ENCODE assay signal across 15 cellular contexts in genomic region chr2:224098473-224098872, GRCh38.
"Had no signal": no experiment of that assay in that cellular context is flagged by ENCODE, and none has a peak within 500 bp of the region (broad histone marks: within the 10 kb centered on the region; RNA-seq: fewer than 3 reads in every experiment).

No MANE protein-coding gene starts in this region.

- H3K4me1 ChIP-seq: breast epithelium, parathyroid adenoma, transverse colon had no signal

- H3K27ac ChIP-seq: parathyroid adenoma, transverse colon, VCaP had no signal

- H3K27me3 ChIP-seq: breast epithelium, transverse colon had no signal

- H3K9ac ChIP-seq: parathyroid adenoma had no signal

- H3K9me3 ChIP-seq: breast epithelium, transverse colon had no signal

- H3K9me3 Mint-ChIP-seq: activated CD8-positive, alpha-beta T cell treated with anti-CD3 and anti-CD28 coated beads for 36 hours; activated naive CD8-positive, alpha-beta T cell treated with anti-CD3 and anti-CD28 coated beads for 36 hours; activated T-cell treated with anti-CD3 and anti-CD28 coated beads, Interleukin-2, amount 50 U/mL, for 72 hours; stimulated activated effector memory CD8-positive, alpha-beta T cell treated with anti-CD3 and anti-CD28 coated beads, Interleukin-12 subunit alpha, Interleukin-12 subunit beta, amount 100 ng/mL, for 72 hours had no signal

- H3K4me3 Mint-ChIP-seq: activated CD8-positive, alpha-beta T cell treated with anti-CD3 and anti-CD28 coated beads for 36 hours; activated naive CD8-positive, alpha-beta T cell treated with anti-CD3 and anti-CD28 coated beads for 36 hours; activated T-cell treated with anti-CD3 and anti-CD28 coated beads, Interleukin-2, amount 50 U/mL, for 72 hours; neural crest cell; stimulated activated effector memory CD8-positive, alpha-beta T cell treated with anti-CD3 and anti-CD28 coated beads, Interleukin-12 subunit alpha, Interleukin-12 subunit beta, amount 100 ng/mL, for 72 hours had no signal

- H2AFZ ChIP-seq: parathyroid adenoma had no signal

- DNase-seq: activated CD8-positive, alpha-beta memory T cell treated with anti-CD3 and anti-CD28 coated beads, Interleukin-2, amount 50 U/mL, for 4 hours; activated CD8-positive, alpha-beta T cell treated with anti-CD3 and anti-CD28 coated beads for 36 hours; activated gamma-delta T cell treated with Interleukin-2 at 50 U/mL for 16 hours; activated naive CD8-positive, alpha-beta T cell treated with anti-CD3 and anti-CD28 coated beads for 36 hours; activated T-cell treated with anti-CD3 and anti-CD28 coated beads, Interleukin-2, amount 50 U/mL, for 72 hours; anterior cingulate cortex; effector CD4-positive, alpha-beta T cell; small intestine; T1000; transverse colon had no signal

- H3K4me1 Mint-ChIP-seq: activated naive CD8-positive, alpha-beta T cell treated with anti-CD3 and anti-CD28 coated beads for 36 hours; neural crest cell; stimulated activated effector memory CD8-positive, alpha-beta T cell treated with anti-CD3 and anti-CD28 coated beads, Interleukin-12 subunit alpha, Interleukin-12 subunit beta, amount 100 ng/mL, for 72 hours had no signal

- ATAC-seq: activated CD8-positive, alpha-beta T cell treated with anti-CD3 and anti-CD28 coated beads for 36 hours; activated T-cell treated with anti-CD3 and anti-CD28 coated beads, Interleukin-2, amount 50 U/mL, for 72 hours; stimulated activated effector memory CD8-positive, alpha-beta T cell treated with anti-CD3 and anti-CD28 coated beads, Interleukin-12 subunit alpha, Interleukin-12 subunit beta, amount 100 ng/mL, for 72 hours had no signal

- H3K36me3 Mint-ChIP-seq: activated naive CD8-positive, alpha-beta T cell treated with anti-CD3 and anti-CD28 coated beads for 36 hours; stimulated activated effector memory CD8-positive, alpha-beta T cell treated with anti-CD3 and anti-CD28 coated beads, Interleukin-12 subunit alpha, Interleukin-12 subunit beta, amount 100 ng/mL, for 72 hours had no signal

- H3K36me3 ChIP-seq: breast epithelium, transverse colon had no signal

- H3K27ac Mint-ChIP-seq: activated CD8-positive, alpha-beta T cell treated with anti-CD3 and anti-CD28 coated beads for 36 hours; activated naive CD8-positive, alpha-beta T cell treated with anti-CD3 and anti-CD28 coated beads for 36 hours; activated T-cell treated with anti-CD3 and anti-CD28 coated beads, Interleukin-2, amount 50 U/mL, for 72 hours; stimulated activated effector memory CD8-positive, alpha-beta T cell treated with anti-CD3 and anti-CD28 coated beads, Interleukin-12 subunit alpha, Interleukin-12 subunit beta, amount 100 ng/mL, for 72 hours had no signal

- H3K4me3 ChIP-seq: breast epithelium, transverse colon had no signal
